In genomic region chr14:64970776-64971451, GRCh38 we compare ENCODE assay signal across 9 cellular contexts. TPM values are rescaled to one million over a fixed set of nuclear protein-coding genes. Genes with fewer than 3 reads are reported as not detected.
DNase-seq lines count a peak whose midpoint lies in the region; ATAC-seq and TF ChIP-seq lines count a peak whose summit lies in the region.
"Had no signal": no experiment of that assay in that cellular context is flagged by ENCODE, and none has a peak within 500 bp of the region (broad histone marks: within the 10 kb centered on the region; RNA-seq: fewer than 3 reads in every experiment).

No MANE protein-coding gene starts in this region.

- H3K27me3 ChIP-seq in CD4-positive, alpha-beta T cell (ENCODE audit: control insufficient read depth, insufficient read depth, low read length) = no peaks in the 10 kb centered on the region
- peaks cover 32% of the 10 kb centered on the region for H3K27me3 ChIP-seq in ectodermal cell (ENCODE audit: control insufficient read depth, insufficient read depth, low read length, poor library complexity, severe bottlenecking)
- H3K27me3 ChIP-seq in neural cell (ENCODE audit: insufficient read depth, low read depth, low read length) = no peaks in the 10 kb centered on the region

- TF ChIP-seq RAD21 in neural cell (conservative IDR thresholded peaks at IDR 0.05) = no peak

- H4K20me1 ChIP-seq in neural cell (ENCODE audit: insufficient read depth) = no peaks in the 10 kb centered on the region

- H3K27ac ChIP-seq in CD4-positive, alpha-beta T cell (ENCODE audit: low read depth, low read length) = no peak overlapping the region
- no peak overlapping the region for H3K27ac ChIP-seq in ectodermal cell (ENCODE audit: insufficient read depth, low read depth, low read length, poor library complexity, severe bottlenecking)
- no peak overlapping the region for H3K27ac ChIP-seq in neural cell (ENCODE audit: low read length)

- TF ChIP-seq CTCF in CD4-positive, alpha-beta T cell (IDR thresholded peaks at IDR 0.05) = no peak
- no peak for TF ChIP-seq CTCF in neural cell (IDR thresholded peaks at IDR 0.05; ENCODE audit: poor library complexity, severe bottlenecking)

- peak overlapping the region; percentile 86 for H3K4me3 Mint-ChIP-seq in CD4-positive, alpha-beta T cell

- 56 to 58% methylated on average over 6 of the region's 6 CpGs for WGBS in ectodermal cell, 2 experiments

- no peaks in the 10 kb centered on the region for H3K9me3 ChIP-seq in CD4-positive, alpha-beta T cell (ENCODE audit: control insufficient read depth, low read length)
- no peaks in the 10 kb centered on the region for H3K9me3 ChIP-seq in ectodermal cell (ENCODE audit: control insufficient read depth, low read length)
- no peaks in the 10 kb centered on the region for H3K9me3 ChIP-seq in neural cell (ENCODE audit: low read length)

- no peak for TF ChIP-seq EP300 in neural cell (conservative IDR thresholded peaks at IDR 0.05; ENCODE audit: poor library complexity, severe bottlenecking)

- POLR2A ChIA-PET in CD4-positive, alpha-beta T cell (lab: Charles Lee) = interaction anchor here (1.1 to 3.1 kb wide), 7 partner anchors 9 to 56 kb away, joined by 3 to 17 read pairs (median 4); partner anchors contain the start of genes CHURC1, FNTB and GPX2

- CTCF ChIA-PET in CD4-positive, alpha-beta T cell (lab: Charles Lee) = no interaction called here

- DNase-seq in CD4-positive, alpha-beta T cell = no peak
- DNase-seq in LHCN-M2 (ENCODE audit: low read depth) = peak; percentile 73
- DNase-seq in SK-N-DZ (ENCODE audit: low spot score) = no peak
- no peak for DNase-seq in DMS114 treated with DMSO at 0.1 percent for 48 hours (lab: John Stamatoyannopoulos, UW; ENCODE audit: unreplicated experiment)
- DNase-seq in OCI-M1 (lab: John Stamatoyannopoulos, UW) = no peak

- no peaks in the 10 kb centered on the region for H3K79me2 ChIP-seq in neural cell (replicated peaks; ENCODE audit: insufficient read depth, low read length)

- H3K36me3 ChIP-seq in ectodermal cell (ENCODE audit: control insufficient read depth, insufficient read depth, low read length) (no peaks in the 10 kb centered on the region), neural cell (ENCODE audit: insufficient read depth, low read length) (no peaks in the 10 kb centered on the region)

- no peaks in the 10 kb centered on the region for H3K9me2 ChIP-seq in neural cell (ENCODE audit: insufficient read depth, low read length)

- no peak overlapping the region for H2AFZ ChIP-seq in neural cell (ENCODE audit: low read depth, low read length)

- peak overlapping the region; percentile 16 for H3K27ac Mint-ChIP-seq in CD4-positive, alpha-beta T cell

- H3K27me3 Mint-ChIP-seq in CD4-positive, alpha-beta T cell = no peaks in the 10 kb centered on the region

- H3K4me1 ChIP-seq in ectodermal cell (ENCODE audit: control insufficient read depth, insufficient read depth, low read length) = peaks cover 16% of the 10 kb centered on the region

- no peaks in the 10 kb centered on the region for H3K36me3 Mint-ChIP-seq in CD4-positive, alpha-beta T cell (ENCODE audit: low read depth)

- peak overlapping the region; percentile 76 for H3K4me2 ChIP-seq in neural cell (ENCODE audit: low read length)

- intact Hi-C loops in CD4-positive, alpha-beta T cell (cut with DNase I, micrococcal nuclease) = no loop called here

- no peaks in the 10 kb centered on the region for H3K9me3 Mint-ChIP-seq in CD4-positive, alpha-beta T cell

- H3K4me1 Mint-ChIP-seq in CD4-positive, alpha-beta T cell (ENCODE audit: low read depth) = peaks cover 28% of the 10 kb centered on the region

- no peaks in the 10 kb centered on the region for H3F3A ChIP-seq in neural cell (ENCODE audit: insufficient read depth, low read length, poor library complexity, severe bottlenecking)

- H3K9ac ChIP-seq in neural cell (ENCODE audit: low read length) = peak overlapping the region; percentile 77

- H3K4me3 ChIP-seq in ectodermal cell (ENCODE audit: insufficient read depth, low read depth, low read length) (peak overlapping the region; percentile 49), neural cell (ENCODE audit: low read length) (peak overlapping the region; percentile 91)

- no peak for ATAC-seq in CD4-positive, alpha-beta T cell (ENCODE audit: poor library complexity)
- ATAC-seq in GM21528 (IDR thresholded peaks at IDR 0.05; ENCODE audit: low FRiP score, unreplicated experiment) = no peak

TF ChIP-seq in neural cell, 6 proteins besides CTCF, POLR2A, EP300 and RAD21:
- TF ChIP-seq POLR2AphosphoS5 (IDR thresholded peaks at IDR 0.05) = no peak
- no peak for TF ChIP-seq SMC3 (conservative IDR thresholded peaks at IDR 0.05; ENCODE audit: poor library complexity)
- no peak for TF ChIP-seq TAF1 (IDR thresholded peaks at IDR 0.05; ENCODE audit: low read depth)
- no peak for TF ChIP-seq EZH2 (IDR thresholded peaks at IDR 0.05; ENCODE audit: borderline replicate concordance, insufficient read depth, low read length, poor library complexity, severe bottlenecking)
- TF ChIP-seq MXI1 (conservative IDR thresholded peaks at IDR 0.05; ENCODE audit: poor library complexity, severe bottlenecking) = no peak
- no peak for TF ChIP-seq REST (IDR thresholded peaks at IDR 0.05; ENCODE audit: borderline replicate concordance)

RNA-seq across cellular contexts. Expression of gene RAB15, which starts 1.2 kb away (rescaled TPM):
- total RNA-seq in CD4-positive, alpha-beta T cell = 1 to 10 TPM; 2.6 to 3.8 TPM
- total RNA-seq in LHCN-M2 (2014; rRNA removed) = 17.6 and 23.1 TPM in 2 replicates
- polyA plus RNA-seq in LHCN-M2 (2012) = 24.1 TPM
- 32.5 TPM for polyA plus RNA-seq in ectodermal cell (2013, experiment 1 of 4)
- polyA plus RNA-seq in ectodermal cell (2013, experiment 2 of 4) = 31.2 TPM
- polyA plus RNA-seq in ectodermal cell (2013, experiment 3 of 4) = 19.1 TPM
- 22.1 TPM for polyA plus RNA-seq in ectodermal cell (2013, experiment 4 of 4)
- 42.0 and 56.4 TPM in 2 replicates for polyA plus RNA-seq in neural cell
- 35.3 and 35.4 TPM in 2 replicates for polyA minus RNA-seq in neural cell
- 16.1 and 16.2 TPM in 2 replicates for polyA plus RNA-seq in SK-N-DZ (2014; cell fraction: cytosol; rRNA removed)
- 36.7 and 38.3 TPM in 2 replicates for polyA plus RNA-seq in SK-N-DZ (2014; cell fraction: nucleus; rRNA removed)

RNA-seq across cellular contexts. Expression of gene FNTB, which starts 15.8 kb away (rescaled TPM):
- total RNA-seq in CD4-positive, alpha-beta T cell = 1 to 10 TPM; 7.5 to 7.9 TPM
- total RNA-seq in LHCN-M2 (2014; rRNA removed) = 13.9 and 17.4 TPM in 2 replicates
- polyA plus RNA-seq in LHCN-M2 (2012) = 12.8 TPM
- polyA plus RNA-seq in ectodermal cell (2013, experiment 1 of 4) = 23.8 TPM
- 22.9 TPM for polyA plus RNA-seq in ectodermal cell (2013, experiment 2 of 4)
- 22.3 TPM for polyA plus RNA-seq in ectodermal cell (2013, experiment 3 of 4)
- 21.7 TPM for polyA plus RNA-seq in ectodermal cell (2013, experiment 4 of 4)
- 6.7 and 14.2 TPM in 2 replicates for polyA plus RNA-seq in neural cell
- polyA minus RNA-seq in neural cell = 14.7 and 15.3 TPM in 2 replicates
- polyA plus RNA-seq in SK-N-DZ (2014; cell fraction: cytosol; rRNA removed) = 13.4 and 17.5 TPM in 2 replicates
- polyA plus RNA-seq in SK-N-DZ (2014; cell fraction: nucleus; rRNA removed) = 11.2 and 20.5 TPM in 2 replicates

RNA-seq across cellular contexts. Expression of gene GPX2, which starts 28.4 kb away (rescaled TPM):
- total RNA-seq in CD4-positive, alpha-beta T cell = not detected
- not detected in 2 replicates for total RNA-seq in LHCN-M2 (2014; rRNA removed)
- polyA plus RNA-seq in LHCN-M2 (2012) = 0.13 TPM
- not detected for polyA plus RNA-seq in ectodermal cell (2013, experiment 1 of 4)
- not detected for polyA plus RNA-seq in ectodermal cell (2013, experiment 2 of 4)
- polyA plus RNA-seq in ectodermal cell (2013, experiment 3 of 4) = not detected
- not detected for polyA plus RNA-seq in ectodermal cell (2013, experiment 4 of 4)
- polyA plus RNA-seq in neural cell = not detected in 2 replicates
- not detected in 2 replicates for polyA minus RNA-seq in neural cell
- not detected in 2 replicates for polyA plus RNA-seq in SK-N-DZ (2014; cell fraction: cytosol; rRNA removed)
- polyA plus RNA-seq in SK-N-DZ (2014; cell fraction: nucleus; rRNA removed) = not detected in 2 replicates
- total RNA-seq: pulmonary artery endothelial cell had no signal

RNA-seq across cellular contexts. Expression of gene CHURC1, which starts 56.7 kb away (rescaled TPM):
- total RNA-seq in CD4-positive, alpha-beta T cell = 10 to 100 TPM; 50.1 to 54.0 TPM
- 52.8 and 55.4 TPM in 2 replicates for total RNA-seq in LHCN-M2 (2014; rRNA removed)
- 61.6 TPM for polyA plus RNA-seq in LHCN-M2 (2012)
- 40.2 TPM for polyA plus RNA-seq in ectodermal cell (2013, experiment 1 of 4)
- 44.3 TPM for polyA plus RNA-seq in ectodermal cell (2013, experiment 2 of 4)
- 32.0 TPM for polyA plus RNA-seq in ectodermal cell (2013, experiment 3 of 4)
- polyA plus RNA-seq in ectodermal cell (2013, experiment 4 of 4) = 30.5 TPM
- 40.5 and 69.5 TPM in 2 replicates for polyA plus RNA-seq in neural cell
- 53.8 and 76.3 TPM in 2 replicates for polyA minus RNA-seq in neural cell
- 44.7 and 46.3 TPM in 2 replicates for polyA plus RNA-seq in SK-N-DZ (2014; cell fraction: cytosol; rRNA removed)
- 33.5 and 39.2 TPM in 2 replicates for polyA plus RNA-seq in SK-N-DZ (2014; cell fraction: nucleus; rRNA removed)
